Comparison of ENCODE assay signal across 10 cellular contexts in genomic region chr5:38807570-38808461, GRCh38. TPM values are rescaled to one million over a fixed set of nuclear protein-coding genes. Genes with fewer than 3 reads are reported as not detected.
A peak's percentile ranks its signal among the peaks of the same experiment; 100 is the strongest.
DNase-seq lines count a peak whose midpoint lies in the region; ATAC-seq and TF ChIP-seq lines count a peak whose summit lies in the region.
"Had no signal": no experiment of that assay in that cellular context is flagged by ENCODE, and none has a peak within 500 bp of the region (broad histone marks: within the 10 kb centered on the region; RNA-seq: fewer than 3 reads in every experiment).

No MANE protein-coding gene starts in this region.

- peak; percentile 36 to 75 (median 41) for ATAC-seq in heart left ventricle
- no peak for ATAC-seq in upper lobe of left lung (ENCODE audit: low FRiP score in 2 of 2)

- H3K4me3 ChIP-seq in heart left ventricle (no peak overlapping the region), right atrium auricular region (no peak overlapping the region), foreskin fibroblast (ENCODE audit: low read depth in 1 of 2, low read length in 2 of 2) (no peak overlapping the region), upper lobe of left lung (no peak overlapping the region)

- DNase-seq in heart left ventricle = peak in 3 of 5 donors; percentile 14 to 38 (median 26)
- no peak for DNase-seq in right atrium auricular region (ENCODE audit: low spot score)
- DNase-seq in RWPE1 (ENCODE audit: low spot score) = peak; percentile 35
- peak; percentile 74 to 81 for DNase-seq in foreskin fibroblast
- DNase-seq in upper lobe of left lung = no peak
- DNase-seq in HUDEP-2 (lab: John Stamatoyannopoulos, UW; ENCODE audit: unreplicated experiment in 76 of 76) = no peak
- DNase-seq in NCI-H1092 (lab: John Stamatoyannopoulos, UW) = no peak
- DNase-seq in posterior cingulate gyrus = no peak
- DNase-seq: activated CD4-positive, alpha-beta memory T cell treated with anti-CD3 and anti-CD28 coated beads, Interleukin-2, amount 10 ng/mL, durations not matched to agents 7 days and 5 days had no signal

- 39 to 48% (median 44%) methylated on average over 8 of the region's 8 CpGs for WGBS in heart left ventricle, 4 donors
- WGBS in upper lobe of left lung, 2 donors = 39 to 55% methylated on average over 8 of the region's 8 CpGs

- TF ChIP-seq POLR2A in heart left ventricle (IDR thresholded peaks at IDR 0.05) (no peak), upper lobe of left lung (IDR thresholded peaks at IDR 0.05) (no peak)

- peak overlapping the region in 3 of 12 donors; percentile 55 for H3K27ac ChIP-seq in heart left ventricle
- H3K27ac ChIP-seq in right atrium auricular region = no peak overlapping the region
- peak overlapping the region; percentile 35; the same call in 1 of the 2 replicates for H3K27ac ChIP-seq in RWPE1
- H3K27ac ChIP-seq in upper lobe of left lung = peak overlapping the region in 3 of 4 donors; percentile 8 to 46 (median 21)
- H3K27ac ChIP-seq: KMS-11 had no signal

- TF ChIP-seq EP300 in upper lobe of left lung (IDR thresholded peaks at IDR 0.05) = peak in 3 of 4 donors; percentile 30 to 61 (median 51)

- POLR2A ChIA-PET in RWPE1 (lab: Yijun Ruan, JAX; ENCODE audit: low non-redundant PET) = no interaction called here

- H3K27me3 ChIP-seq in heart left ventricle (no peaks in the 10 kb centered on the region), right atrium auricular region (no peaks in the 10 kb centered on the region), upper lobe of left lung (no peaks in the 10 kb centered on the region)

- no peaks in the 10 kb centered on the region for H3K36me3 ChIP-seq in heart left ventricle
- no peaks in the 10 kb centered on the region for H3K36me3 ChIP-seq in right atrium auricular region
- H3K36me3 ChIP-seq in upper lobe of left lung = no peaks in the 10 kb centered on the region

- TF ChIP-seq CTCF in heart left ventricle (IDR thresholded peaks at IDR 0.05) (no peak), right atrium auricular region (IDR thresholded peaks at IDR 0.05) (no peak), RWPE1 (conservative IDR thresholded peaks at IDR 0.05; ENCODE audit: low read depth) (no peak), foreskin fibroblast (IDR thresholded peaks at IDR 0.05; ENCODE audit: low read depth, low read length) (no peak), upper lobe of left lung (IDR thresholded peaks at IDR 0.05) (no peak)

- H3K4me1 ChIP-seq in heart left ventricle (peaks cover 0 to 44% (median 16%) of the 10 kb centered on the region in 12 donors), right atrium auricular region (peaks cover 0 to 35% of the 10 kb centered on the region in 2 donors), upper lobe of left lung (peaks cover 12 to 36% (median 23%) of the 10 kb centered on the region in 4 donors)

- CTCF ChIA-PET in RWPE1 (lab: Yijun Ruan, JAX) = interaction anchor here (0.6 to 4.1 kb wide), 4 partner anchors 42 to 460 kb away, joined by 3 to 42 read pairs (median 4); no protein-coding TSS in a partner anchor

- intact Hi-C loops in heart left ventricle (cut with DNase I) (loop anchor here in 9 of 10 donors (2.0 to 10.0 kb wide), 10 partner anchors 123 to 603 kb away; partner anchors contain the start of gene LIFR (in 7 of the 9)), posterior cingulate gyrus (cut with DNase I) (loop anchor here (10.0 kb wide), 1 partner anchor 603 kb away; no protein-coding TSS in a partner anchor)

- H3K9me3 ChIP-seq in heart left ventricle (no peaks in the 10 kb centered on the region), right atrium auricular region (no peaks in the 10 kb centered on the region), upper lobe of left lung (no peaks in the 10 kb centered on the region)

RNA-seq across cellular contexts. Expression of gene OSMR, which starts 38.0 kb away (rescaled TPM):
- 10 to 100 TPM in 5 of 9 donors, 1 to 10 TPM in 4; 8.1 to 39.2 (median 12.0) TPM for total RNA-seq in heart left ventricle
- polyA plus RNA-seq in heart left ventricle = 10 to 100 TPM in 1 of 2 donors, 1 to 10 TPM in 1; 4.2 to 14.2 TPM
- total RNA-seq in right atrium auricular region = 10 to 100 TPM; 13.8 to 28.6 TPM
- total RNA-seq in upper lobe of left lung = 100 to 1,000 TPM in 2 of 6 donors, 10 to 100 TPM in 4; 52.9 to 123 (median 72.2) TPM
- total RNA-seq: activated CD4-positive, alpha-beta memory T cell treated with anti-CD3 and anti-CD28 coated beads, Interleukin-2, amount 10 ng/mL, durations not matched to agents 7 days and 5 days had no signal

Comparison
In these comparisons a context has a peak if more than half of its experiments do, and no peak if none do; other contexts are left out.
1. DNase-seq: peak in heart left ventricle (3 of 5), RWPE1 (single experiment) and foreskin fibroblast (2 of 2); none in right atrium auricular region (single experiment), upper lobe of left lung (0 of 2), HUDEP-2 (0 of 76), NCI-H1092 (single experiment) and posterior cingulate gyrus (0 of 10).
2. ATAC-seq: peak in heart left ventricle (4 of 4); none in upper lobe of left lung (0 of 2).
3. H3K27ac ChIP-seq: peak in RWPE1 (single experiment) and upper lobe of left lung (3 of 4); none in right atrium auricular region (0 of 2).